8 cellular contexts compared by ENCODE assay signal in the genomic region with DNA sequence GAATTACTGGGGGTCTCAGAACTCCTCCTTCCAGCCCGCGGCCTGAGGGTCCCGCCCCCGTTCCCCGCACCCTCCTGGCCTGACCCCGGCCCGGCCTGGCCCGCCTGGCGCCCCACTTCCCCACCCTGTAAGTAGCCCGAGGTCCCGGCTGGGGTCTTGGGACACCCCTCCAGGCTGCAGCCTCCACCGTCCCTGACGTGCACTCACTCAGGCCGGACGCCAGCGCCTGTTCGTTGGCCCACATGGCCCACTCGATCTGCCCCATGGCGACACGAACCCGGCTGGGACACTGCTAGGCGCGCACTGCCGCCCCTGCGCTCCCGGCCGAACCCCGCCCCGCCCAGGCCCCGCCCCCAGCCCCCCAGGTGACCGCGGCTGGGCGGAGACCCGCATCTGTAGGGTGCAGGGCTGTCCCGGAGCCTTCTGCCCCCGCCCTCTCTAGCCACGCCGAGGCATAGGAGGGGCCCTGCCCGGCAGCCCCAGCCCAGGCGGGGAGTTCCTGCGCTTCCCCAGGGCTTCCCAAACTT.
DNase-seq lines count a peak whose midpoint lies in the region; ATAC-seq and TF ChIP-seq lines count a peak whose summit lies in the region.

A gene (minus strand): TSS at position 305 of the 527 bp plus-strand sequence. CDS start 40 bp downstream, at position 265.

- H3K4me3 ChIP-seq in HUES48 (ENCODE audit: low read depth, low read length) = peak within 1 kb of the TSS; percentile 75
- peak within 1 kb of the TSS; percentile 61 for H3K4me3 ChIP-seq in WI38 (ENCODE audit: low read depth, low read length)

- peak within 1 kb of the TSS; percentile 69 for H3K27ac ChIP-seq in HUES48 (ENCODE audit: low read depth, low read length)

- H3K4me1 ChIP-seq in HUES48 (ENCODE audit: control insufficient read depth, insufficient read depth, low read length) = peaks cover 6% of the 10 kb centered on the region

- no peaks in the 10 kb centered on the region for H3K27me3 ChIP-seq in HUES48 (ENCODE audit: control insufficient read depth, insufficient read depth, low read length)

- ATAC-seq in GM21381 (IDR thresholded peaks at IDR 0.05; ENCODE audit: unreplicated experiment) = peak; percentile 68

- no peak for TF ChIP-seq CTCF in WI38 (IDR thresholded peaks at IDR 0.05; ENCODE audit: low read depth, low read length)

- peak within 1 kb of the TSS; percentile 51; the same call in 1 of the 2 replicates for H3K9ac ChIP-seq in HUES48 (ENCODE audit: low read depth, low read length)

- DNase-seq in DMS53 treated with DMSO at 0.1 percent for 48 hours (lab: John Stamatoyannopoulos, UW; ENCODE audit: unreplicated experiment) (peak; percentile 65), kidney tubule cell (ENCODE audit: low spot score) (peak; percentile 89), COR-L47 (lab: John Stamatoyannopoulos, UW) (no peak)
- DNase-seq in central memory CD4-positive, alpha-beta T cell = peak; percentile 81
- DNase-seq in stimulated activated CD4-positive, alpha-beta T cell treated with anti-CD3 and anti-CD28 coated beads, Interleukin-2, amount 100 ng/mL, for 4 hours (ENCODE audit: low read depth) = peak; percentile 58

- H3K9me3 ChIP-seq in HUES48 (ENCODE audit: control insufficient read depth, insufficient read depth, low read length) = no peaks in the 10 kb centered on the region

- H3K36me3 ChIP-seq in HUES48 (ENCODE audit: control insufficient read depth, insufficient read depth, low read length) = peaks cover 33% of the 10 kb centered on the region
